In genomic region chr21:33355355-33355754, GRCh38 we compare ENCODE assay signal across 18 cellular contexts. TPM values are rescaled to one million over a fixed set of nuclear protein-coding genes. Genes with fewer than 3 reads are reported as not detected.
DNase-seq lines count a peak whose midpoint lies in the region; ATAC-seq and TF ChIP-seq lines count a peak whose summit lies in the region.
"Had no signal": no experiment of that assay in that cellular context is flagged by ENCODE, and none has a peak within 500 bp of the region (broad histone marks: within the 10 kb centered on the region; RNA-seq: fewer than 3 reads in every experiment).

No MANE protein-coding gene starts in this region.

- peaks cover 8% of the 10 kb centered on the region for H3K36me3 Mint-ChIP-seq in activated CD4-positive, alpha-beta memory T cell treated with anti-CD3 and anti-CD28 coated beads for 36 hours
- peaks cover 25% of the 10 kb centered on the region for H3K36me3 Mint-ChIP-seq in activated CD4-positive, alpha-beta memory T cell treated with anti-CD3 and anti-CD28 coated beads, Interleukin-2, amount 10 ng/mL, durations not matched to agents 7 days and 5 days (ENCODE audit: low read depth)
- peaks cover 20% of the 10 kb centered on the region for H3K36me3 Mint-ChIP-seq in activated naive CD8-positive, alpha-beta T cell treated with anti-CD3 and anti-CD28 coated beads, Interleukin-2, amount 50 U/mL, for 24 hours (ENCODE audit: low read depth)
- peaks cover 0 to 51% (median 5%) of the 10 kb centered on the region in 3 donors for H3K36me3 Mint-ChIP-seq in naive thymus-derived CD8-positive, alpha-beta T cell

- TF ChIP-seq RAD21 in HCT116 (IDR thresholded peaks at IDR 0.05; ENCODE audit: low read depth), result no peak

- H3K4me1 ChIP-seq in HCT116 (ENCODE audit: control insufficient read depth in 1 of 2, insufficient read depth in 2 of 2, low read length in 2 of 2), result no peaks in the 10 kb centered on the region
- H3K4me1 ChIP-seq: upper lobe of right lung had no signal

- H3K27ac Mint-ChIP-seq in activated CD4-positive, alpha-beta memory T cell treated with anti-CD3 and anti-CD28 coated beads for 36 hours, result peak overlapping the region; percentile 74
- no peak overlapping the region for H3K27ac Mint-ChIP-seq in activated CD4-positive, alpha-beta memory T cell treated with anti-CD3 and anti-CD28 coated beads, Interleukin-2, amount 10 ng/mL, durations not matched to agents 7 days and 5 days
- peak overlapping the region; percentile 67 for H3K27ac Mint-ChIP-seq in activated naive CD8-positive, alpha-beta T cell treated with anti-CD3 and anti-CD28 coated beads, Interleukin-2, amount 50 U/mL, for 24 hours
- H3K27ac Mint-ChIP-seq in naive thymus-derived CD8-positive, alpha-beta T cell, result peak overlapping the region in 6 of 10 donors; percentile 33 to 75 (median 62)

- TSS peak; percentile 59 for BruUV-seq in HCT116 (replicated peaks; lab: Mats Ljungman, UMichigan)

- no peak overlapping the region for H3K27ac ChIP-seq in HCT116 (ENCODE audit: low read depth, low read length)
- H3K27ac ChIP-seq: upper lobe of right lung had no signal

- no peaks in the 10 kb centered on the region for H3K27me3 Mint-ChIP-seq in activated CD4-positive, alpha-beta memory T cell treated with anti-CD3 and anti-CD28 coated beads for 36 hours
- H3K27me3 Mint-ChIP-seq in activated CD4-positive, alpha-beta memory T cell treated with anti-CD3 and anti-CD28 coated beads, Interleukin-2, amount 10 ng/mL, durations not matched to agents 7 days and 5 days, result no peaks in the 10 kb centered on the region
- H3K27me3 Mint-ChIP-seq in activated naive CD8-positive, alpha-beta T cell treated with anti-CD3 and anti-CD28 coated beads, Interleukin-2, amount 50 U/mL, for 24 hours, result no peaks in the 10 kb centered on the region
- no peaks in the 10 kb centered on the region for H3K27me3 Mint-ChIP-seq in naive thymus-derived CD8-positive, alpha-beta T cell

- H4K20me1 ChIP-seq in HCT116 (ENCODE audit: insufficient read depth), result no peaks in the 10 kb centered on the region

- H3K9ac ChIP-seq in HCT116 (ENCODE audit: low read length), result no peak overlapping the region

- no peak overlapping the region for H3K4me3 Mint-ChIP-seq in activated CD4-positive, alpha-beta memory T cell treated with anti-CD3 and anti-CD28 coated beads for 36 hours
- no peak overlapping the region for H3K4me3 Mint-ChIP-seq in activated CD4-positive, alpha-beta memory T cell treated with anti-CD3 and anti-CD28 coated beads, Interleukin-2, amount 10 ng/mL, durations not matched to agents 7 days and 5 days
- no peak overlapping the region for H3K4me3 Mint-ChIP-seq in activated naive CD8-positive, alpha-beta T cell treated with anti-CD3 and anti-CD28 coated beads, Interleukin-2, amount 50 U/mL, for 24 hours
- no peak overlapping the region for H3K4me3 Mint-ChIP-seq in naive thymus-derived CD8-positive, alpha-beta T cell
- H3K4me3 Mint-ChIP-seq: nephron had no signal

- no peak overlapping the region for H2AFZ ChIP-seq in HCT116 (ENCODE audit: low read depth, low read length, poor library complexity, severe bottlenecking)

- TF ChIP-seq CTCF in HCT116 (IDR thresholded peaks at IDR 0.05 in 2 of 3, conservative IDR thresholded peaks at IDR 0.05 in 1 of 3; ENCODE audit: borderline replicate concordance in 1 of 3, insufficient read depth in 1 of 3, low read depth in 2 of 3, low read length in 2 of 3), result no peak

- no peaks in the 10 kb centered on the region for H3K9me3 ChIP-seq in HCT116 (ENCODE audit: control insufficient read depth in 1 of 2, insufficient read depth in 1 of 2, low read depth in 1 of 2, low read length in 2 of 2)
- H3K9me3 ChIP-seq: upper lobe of right lung had no signal

- H3K4me1 Mint-ChIP-seq in activated CD4-positive, alpha-beta memory T cell treated with anti-CD3 and anti-CD28 coated beads for 36 hours (ENCODE audit: low read depth), result peaks cover 7% of the 10 kb centered on the region
- H3K4me1 Mint-ChIP-seq in activated CD4-positive, alpha-beta memory T cell treated with anti-CD3 and anti-CD28 coated beads, Interleukin-2, amount 10 ng/mL, durations not matched to agents 7 days and 5 days, result peaks cover 13% of the 10 kb centered on the region
- H3K4me1 Mint-ChIP-seq in activated naive CD8-positive, alpha-beta T cell treated with anti-CD3 and anti-CD28 coated beads, Interleukin-2, amount 50 U/mL, for 24 hours, result peaks cover 9% of the 10 kb centered on the region
- peaks cover 3 to 22% (median 14%) of the 10 kb centered on the region in 4 donors for H3K4me1 Mint-ChIP-seq in naive thymus-derived CD8-positive, alpha-beta T cell

- TF ChIP-seq POLR2A in HCT116 (IDR thresholded peaks at IDR 0.05; ENCODE audit: borderline replicate concordance, extremely low read depth, insufficient read depth, insufficient read length), result no peak

- no peak for DNase-seq in activated CD4-positive, alpha-beta memory T cell treated with anti-CD3 and anti-CD28 coated beads for 36 hours
- DNase-seq in activated CD4-positive, alpha-beta memory T cell treated with anti-CD3 and anti-CD28 coated beads, Interleukin-2, amount 10 ng/mL, durations not matched to agents 7 days and 5 days, result no peak
- no peak for DNase-seq in HCT116 (ENCODE audit: low read depth, low spot score)
- DNase-seq in activated naive CD8-positive, alpha-beta T cell treated with anti-CD3 and anti-CD28 coated beads, Interleukin-2, amount 50 U/mL, for 24 hours, result no peak
- no peak for DNase-seq in naive thymus-derived CD8-positive, alpha-beta T cell
- no peak for DNase-seq in NCI-H69 (lab: John Stamatoyannopoulos, UW)
- DNase-seq in left lobe of liver (ENCODE audit: low spot score), result no peak
- DNase-seq in C1 segment of cervical spinal cord (lab: John Stamatoyannopoulos, UW), result no peak
- DNase-seq: ACHN; activated CD4-positive, CD25-positive, alpha-beta regulatory T cell; anterior cingulate cortex; GOT3; NCI-H1105 treated with DMSO at 0.1 percent for 48 hours; NCI-H748 treated with DMSO at 0.1 percent for 48 hours; stimulated activated naive CD4-positive, alpha-beta T cell treated with Interleukin-2 at 50 U/mL for 16 hours; SW 1271; upper lobe of right lung had no signal

- POLR2A ChIA-PET in activated CD4-positive, alpha-beta memory T cell treated with anti-CD3 and anti-CD28 coated beads for 36 hours (lab: Charles Lee), result no interaction called here
- POLR2A ChIA-PET in activated CD4-positive, alpha-beta memory T cell treated with anti-CD3 and anti-CD28 coated beads, Interleukin-2, amount 10 ng/mL, durations not matched to agents 7 days and 5 days (lab: Charles Lee), result no interaction called here
- POLR2A ChIA-PET in HCT116 (lab: Charles Lee), result no interaction called here
- POLR2A ChIA-PET in naive thymus-derived CD8-positive, alpha-beta T cell (lab: Charles Lee), result no interaction called here

- RAD21 ChIA-PET in HCT116 (lab: Charles Lee; ENCODE audit: low non-redundant PET in 1 of 2, low total read pairs in 2 of 2, uncharacterized antibody in 2 of 2, unreplicated experiment in 2 of 2), result no interaction called here

- CTCF ChIA-PET in activated CD4-positive, alpha-beta memory T cell treated with anti-CD3 and anti-CD28 coated beads for 36 hours (lab: Charles Lee), result no interaction called here
- CTCF ChIA-PET in activated CD4-positive, alpha-beta memory T cell treated with anti-CD3 and anti-CD28 coated beads, Interleukin-2, amount 10 ng/mL, durations not matched to agents 7 days and 5 days (lab: Charles Lee), result no interaction called here
- CTCF ChIA-PET in HCT116 (lab: Charles Lee), result no interaction called here

- H3K9me2 ChIP-seq in HCT116 (ENCODE audit: insufficient read depth), result no peaks in the 10 kb centered on the region

- ATAC-seq in HCT116 (no peak), left lobe of liver (no peak)
- no peak for ATAC-seq in activated naive CD8-positive, alpha-beta T cell treated with anti-CD3 and anti-CD28 coated beads, Interleukin-2, amount 50 U/mL, for 24 hours
- no peak for ATAC-seq in naive thymus-derived CD8-positive, alpha-beta T cell
- ATAC-seq: upper lobe of right lung had no signal

- H3K9me3 Mint-ChIP-seq in activated CD4-positive, alpha-beta memory T cell treated with anti-CD3 and anti-CD28 coated beads for 36 hours, result no peaks in the 10 kb centered on the region
- no peaks in the 10 kb centered on the region for H3K9me3 Mint-ChIP-seq in activated CD4-positive, alpha-beta memory T cell treated with anti-CD3 and anti-CD28 coated beads, Interleukin-2, amount 10 ng/mL, durations not matched to agents 7 days and 5 days
- no peaks in the 10 kb centered on the region for H3K9me3 Mint-ChIP-seq in activated naive CD8-positive, alpha-beta T cell treated with anti-CD3 and anti-CD28 coated beads, Interleukin-2, amount 50 U/mL, for 24 hours
- no peaks in the 10 kb centered on the region for H3K9me3 Mint-ChIP-seq in naive thymus-derived CD8-positive, alpha-beta T cell
- H3K9me3 Mint-ChIP-seq: nephron had no signal

- intact Hi-C loops in activated CD4-positive, alpha-beta memory T cell treated with anti-CD3 and anti-CD28 coated beads for 36 hours (cut with micrococcal nuclease), result no loop called here
- intact Hi-C loops in HCT116 (cut with micrococcal nuclease), result no loop called here

- H3K27me3 ChIP-seq in HCT116 (ENCODE audit: insufficient read depth, low read length), result no peaks in the 10 kb centered on the region
- H3K27me3 ChIP-seq: upper lobe of right lung had no signal

- no peaks in the 10 kb centered on the region for H3K79me2 ChIP-seq in HCT116 (ENCODE audit: insufficient read depth, low read length)

- H3K4me2 ChIP-seq in HCT116 (ENCODE audit: low read length), result no peak overlapping the region

- peaks cover 9 to 14% of the 10 kb centered on the region in 2 experiments; a peak in 3 of 4 replicates for H3K36me3 ChIP-seq in HCT116 (ENCODE audit: control insufficient read depth in 1 of 2, insufficient read depth in 2 of 2, low read length in 2 of 2)

- no peak overlapping the region for H3K4me3 ChIP-seq in HCT116 (replicated peaks in 1 of 2; ENCODE audit: low read depth in 1 of 2, low read length in 2 of 2)
- H3K4me3 ChIP-seq: upper lobe of right lung had no signal

TF ChIP-seq in HCT116, 20 proteins besides CTCF, POLR2A, EP300 and RAD21 (continues in another document):
- no peak for TF ChIP-seq ZFX (IDR thresholded peaks at IDR 0.05)

RNA-seq across cellular contexts. Expression of gene IFNAR1, which starts 30.6 kb away (rescaled TPM):
- total RNA-seq in activated CD4-positive, alpha-beta memory T cell treated with anti-CD3 and anti-CD28 coated beads for 36 hours, result 10 to 100 TPM; 28.0 to 32.0 TPM
- 10 to 100 TPM; 38.6 to 39.3 TPM for total RNA-seq in activated CD4-positive, alpha-beta memory T cell treated with anti-CD3 and anti-CD28 coated beads, Interleukin-2, amount 10 ng/mL, durations not matched to agents 7 days and 5 days
- total RNA-seq in HCT116 (2021; ENCODE audit: unreplicated experiment) (20.5 TPM), left lobe of liver (47.6 TPM)
- polyA plus RNA-seq in HCT116 (2012), result 6.4 and 7.3 TPM in 2 replicates
- 10 to 100 TPM; 50.1 to 53.7 TPM for total RNA-seq in naive thymus-derived CD8-positive, alpha-beta T cell
- 10 to 100 TPM; 48.7 to 69.0 (median 51.8) TPM for polyA plus RNA-seq in naive thymus-derived CD8-positive, alpha-beta T cell

RNA-seq across cellular contexts. Expression of gene IFNGR2, which starts 47.9 kb away (rescaled TPM):
- 10 to 100 TPM; 14.3 to 17.0 TPM for total RNA-seq in activated CD4-positive, alpha-beta memory T cell treated with anti-CD3 and anti-CD28 coated beads for 36 hours
- total RNA-seq in activated CD4-positive, alpha-beta memory T cell treated with anti-CD3 and anti-CD28 coated beads, Interleukin-2, amount 10 ng/mL, durations not matched to agents 7 days and 5 days, result 1 to 10 TPM; 4.6 to 4.7 TPM
- total RNA-seq in HCT116 (2021; ENCODE audit: unreplicated experiment) (44.6 TPM), left lobe of liver (14.9 TPM)
- 37.5 and 39.6 TPM in 2 replicates for polyA plus RNA-seq in HCT116 (2012)
- 10 to 100 TPM; 24.4 to 27.8 TPM for total RNA-seq in naive thymus-derived CD8-positive, alpha-beta T cell
- 10 to 100 TPM; 11.3 to 30.9 (median 23.0) TPM for polyA plus RNA-seq in naive thymus-derived CD8-positive, alpha-beta T cell
